8 cellular contexts compared by ENCODE assay signal in the genomic region with DNA sequence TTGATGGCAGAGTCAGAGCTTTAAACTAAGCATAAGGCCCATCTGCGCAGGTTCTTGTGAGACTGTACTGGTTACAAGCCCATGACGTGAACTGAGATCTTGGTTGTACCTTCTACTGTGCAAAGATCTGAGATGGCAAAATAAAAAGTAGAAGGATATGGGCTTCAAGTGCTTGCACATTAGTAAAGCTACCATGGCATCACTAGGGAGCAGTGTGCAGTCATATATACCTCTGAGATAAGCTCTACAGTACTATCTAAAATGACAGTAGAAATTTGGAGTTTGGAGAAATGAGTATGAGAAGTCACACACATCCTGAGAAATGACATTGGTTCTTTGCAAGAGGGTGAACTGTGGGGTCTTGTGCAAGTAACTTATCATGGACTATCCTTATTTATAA.
DNase-seq lines count a peak whose midpoint lies in the region; ATAC-seq, FAIRE-seq and TF ChIP-seq lines count a peak whose summit lies in the region.

No MANE protein-coding gene starts in this region.

- H3K4me3 ChIP-seq in astrocyte of the cerebellum (ENCODE audit: low read depth, low read length) = no peak overlapping the region
- no peak overlapping the region for H3K4me3 ChIP-seq in CD8-positive, alpha-beta memory T cell (ENCODE audit: low read length)

- H3K4me3 Mint-ChIP-seq in CD8-positive, alpha-beta memory T cell = no peak overlapping the region

- in situ Hi-C loops in astrocyte of the cerebellum (cut with HindIII; ENCODE audit: low sequenced_read_pairs) = no loop called here

- H3K4me1 ChIP-seq in CD8-positive, alpha-beta memory T cell (ENCODE audit: insufficient read depth, low read length) = no peaks in the 10 kb centered on the region

- FAIRE-seq in HTR-8/SVneo (lab: Jason Lieb, UNC) = no peak

- POLR2A ChIA-PET in CD8-positive, alpha-beta memory T cell (lab: Charles Lee) = no interaction called here

- DNase-seq in Ammon's horn (ENCODE audit: low spot score) (peak; percentile 36), HTR-8/SVneo (ENCODE audit: insufficient read length, low spot score) (peak; percentile 15), astrocyte of the cerebellum (ENCODE audit: low read depth) (peak; percentile 37), kidney glomerular epithelial cell (lab: John Stamatoyannopoulos, UW) (peak; percentile 11), NCI-H2196 (lab: John Stamatoyannopoulos, UW; ENCODE audit: unreplicated experiment) (no peak)
- DNase-seq in CD8-positive, alpha-beta memory T cell = no peak
- no peak for DNase-seq in activated CD8-positive, alpha-beta memory T cell treated with anti-CD3 and anti-CD28 coated beads for 24 hours

- CTCF ChIA-PET in CD8-positive, alpha-beta memory T cell (lab: Charles Lee) = no interaction called here

- H3K36me3 ChIP-seq in CD8-positive, alpha-beta memory T cell (ENCODE audit: insufficient read depth, low read length) = no peaks in the 10 kb centered on the region

- no peak overlapping the region for H3K27ac ChIP-seq in CD8-positive, alpha-beta memory T cell (ENCODE audit: low read depth, low read length)

- no peak for ATAC-seq in GM18511 (IDR thresholded peaks at IDR 0.05; ENCODE audit: unreplicated experiment)

- H3K27me3 Mint-ChIP-seq in CD8-positive, alpha-beta memory T cell = no peaks in the 10 kb centered on the region

- no peaks in the 10 kb centered on the region for H3K4me1 Mint-ChIP-seq in CD8-positive, alpha-beta memory T cell

- no peaks in the 10 kb centered on the region for H3K36me3 Mint-ChIP-seq in CD8-positive, alpha-beta memory T cell

- TF ChIP-seq CTCF in astrocyte of the cerebellum (IDR thresholded peaks at IDR 0.05; ENCODE audit: low read depth, low read length, missing control alignments) = peak; percentile 47

- peaks cover 2 to 4% (median 3%) of the 10 kb centered on the region in 5 donors for H3K9me3 Mint-ChIP-seq in CD8-positive, alpha-beta memory T cell

- no peaks in the 10 kb centered on the region for H3K9me3 ChIP-seq in CD8-positive, alpha-beta memory T cell (ENCODE audit: low read length)

- H3K27me3 ChIP-seq in CD8-positive, alpha-beta memory T cell (ENCODE audit: insufficient read depth, low read length, poor library complexity, severe bottlenecking) = no peaks in the 10 kb centered on the region

- H3K27ac Mint-ChIP-seq in CD8-positive, alpha-beta memory T cell = no peak overlapping the region

Comparison
In these comparisons a context has a peak if more than half of its experiments do, and no peak if none do; other contexts are left out.
1. DNase-seq: peak in Ammon's horn (single experiment), HTR-8/SVneo (single experiment), astrocyte of the cerebellum (single experiment) and kidney glomerular epithelial cell (single experiment); none in CD8-positive, alpha-beta memory T cell (0 of 5), activated CD8-positive, alpha-beta memory T cell treated with anti-CD3 and anti-CD28 coated beads for 24 hours (single experiment) and NCI-H2196 (single experiment).